7 cellular contexts compared by ENCODE assay signal in the genomic region with DNA sequence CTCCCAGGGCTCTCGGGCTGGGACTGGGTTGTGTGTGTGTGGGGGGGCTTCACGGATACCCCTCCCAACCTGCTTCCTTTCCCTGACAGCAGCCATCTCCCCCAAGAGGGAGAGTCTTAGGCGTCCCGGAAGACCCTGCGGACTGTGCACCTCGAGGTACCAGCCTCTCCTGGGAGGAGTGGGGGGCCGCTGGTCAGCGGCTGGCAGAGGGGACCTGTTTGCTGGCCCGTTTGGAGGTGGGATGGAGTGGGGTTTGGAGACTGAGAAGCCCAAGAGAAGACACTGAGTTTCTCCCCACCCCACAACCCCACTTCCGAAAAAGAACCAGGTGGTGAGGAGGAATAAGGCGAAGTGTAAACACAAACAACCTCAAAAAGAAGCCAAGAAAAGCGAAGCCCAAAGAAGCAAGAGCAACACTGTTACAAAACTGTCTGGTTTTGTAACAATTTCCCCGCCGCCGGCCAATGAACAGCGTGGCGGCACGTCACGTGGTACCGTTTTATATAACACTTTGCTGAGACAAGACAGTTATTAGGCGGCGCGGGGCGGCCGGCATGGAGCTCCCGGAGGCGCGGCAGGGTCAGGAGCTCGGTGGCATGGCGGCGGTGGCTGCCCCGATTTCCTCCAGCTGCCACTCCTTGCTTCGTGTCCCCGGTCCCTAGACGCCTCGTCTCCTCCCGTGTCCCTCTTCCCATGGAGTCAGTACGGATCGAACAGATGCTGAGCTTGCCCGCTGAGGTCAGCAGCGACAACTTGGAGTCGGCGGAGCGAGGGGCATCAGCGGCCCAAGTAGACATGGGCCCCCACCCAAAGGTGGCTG. TPM values are rescaled to one million over a fixed set of nuclear protein-coding genes. Genes with fewer than 3 reads are reported as not detected.
DNase-seq lines count a peak whose midpoint lies in the region; ATAC-seq, FAIRE-seq and TF ChIP-seq lines count a peak whose summit lies in the region.

LONRF3 (plus strand) TSS at position 531 of the 820 bp plus-strand sequence; CDS start at position 694, 163 bp downstream.

- H2AFZ ChIP-seq in OCI-LY1 (ENCODE audit: low read length), result no peak within 1 kb of the TSS

- H3K4me1 Mint-ChIP-seq in activated T-helper 2 cell treated with anti-CD3 and anti-CD28 coated beads, Interferon-gamma antibody, Interleukin-2, Interleukin-4, amounts not matched to agents 10 μg/mL and 5 μg/mL and 100 μg/mL, durations not matched to agents 14 hours and 24 hours and 36 hours (ENCODE audit: low read depth), result peaks cover 5% of the 10 kb centered on the region
- H3K4me1 Mint-ChIP-seq in natural killer cell treated with Interleukin-12 subunit alpha and Interleukin-12 subunit beta and Interleukin-15 and Interleukin-18, amount 100 ng/mL, for 72 hours (ENCODE audit: low read depth in 2 of 2), result peaks cover 15 to 16% of the 10 kb centered on the region in 2 donors
- peaks cover 13% of the 10 kb centered on the region for H3K4me1 Mint-ChIP-seq in stimulated activated naive CD8-positive, alpha-beta T cell treated with anti-CD3 and anti-CD28 coated beads, Interleukin-15, Interleukin-2, amounts not matched to agents 100 ng/mL and 50 ng/mL, for 24 hours (ENCODE audit: low read depth)

- no peaks in the 10 kb centered on the region for H3K36me3 Mint-ChIP-seq in activated T-helper 2 cell treated with anti-CD3 and anti-CD28 coated beads, Interferon-gamma antibody, Interleukin-2, Interleukin-4, amounts not matched to agents 10 μg/mL and 5 μg/mL and 100 μg/mL, durations not matched to agents 14 hours and 24 hours and 36 hours (ENCODE audit: low read depth)
- no peaks in the 10 kb centered on the region for H3K36me3 Mint-ChIP-seq in natural killer cell treated with Interleukin-12 subunit alpha and Interleukin-12 subunit beta and Interleukin-15 and Interleukin-18, amount 100 ng/mL, for 72 hours
- H3K36me3 Mint-ChIP-seq in stimulated activated naive CD8-positive, alpha-beta T cell treated with anti-CD3 and anti-CD28 coated beads, Interleukin-15, Interleukin-2, amounts not matched to agents 100 ng/mL and 50 ng/mL, for 24 hours (ENCODE audit: low read depth), result no peaks in the 10 kb centered on the region

- peak within 1 kb of the TSS; percentile 76 for H3K4me3 Mint-ChIP-seq in activated T-helper 2 cell treated with anti-CD3 and anti-CD28 coated beads, Interferon-gamma antibody, Interleukin-2, Interleukin-4, amounts not matched to agents 10 μg/mL and 5 μg/mL and 100 μg/mL, durations not matched to agents 14 hours and 24 hours and 36 hours (ENCODE audit: low read depth)
- peak within 1 kb of the TSS; percentile 99 for H3K4me3 Mint-ChIP-seq in natural killer cell treated with Interleukin-12 subunit alpha and Interleukin-12 subunit beta and Interleukin-15 and Interleukin-18, amount 100 ng/mL, for 72 hours
- H3K4me3 Mint-ChIP-seq in stimulated activated naive CD8-positive, alpha-beta T cell treated with anti-CD3 and anti-CD28 coated beads, Interleukin-15, Interleukin-2, amounts not matched to agents 100 ng/mL and 50 ng/mL, for 24 hours, result peak within 1 kb of the TSS; percentile 93

- no peaks in the 10 kb centered on the region for H4K20me1 ChIP-seq in OCI-LY1 (ENCODE audit: insufficient read depth, low read length)

- peak within 1 kb of the TSS; percentile 72 for H3K4me2 ChIP-seq in OCI-LY1 (ENCODE audit: low read length)

- ATAC-seq in natural killer cell treated with Interleukin-12 subunit alpha and Interleukin-12 subunit beta and Interleukin-15 and Interleukin-18, amount 100 ng/mL, for 72 hours, result peak; percentile 62 to 71

- H3K4me3 ChIP-seq in OCI-LY1 (ENCODE audit: low read depth, low read length, poor library complexity, severe bottlenecking), result peak within 1 kb of the TSS; percentile 77

- peaks cover 48% of the 10 kb centered on the region for H3K27me3 Mint-ChIP-seq in activated T-helper 2 cell treated with anti-CD3 and anti-CD28 coated beads, Interferon-gamma antibody, Interleukin-2, Interleukin-4, amounts not matched to agents 10 μg/mL and 5 μg/mL and 100 μg/mL, durations not matched to agents 14 hours and 24 hours and 36 hours (ENCODE audit: low read depth)
- H3K27me3 Mint-ChIP-seq in natural killer cell treated with Interleukin-12 subunit alpha and Interleukin-12 subunit beta and Interleukin-15 and Interleukin-18, amount 100 ng/mL, for 72 hours, result peaks cover 11 to 12% of the 10 kb centered on the region in 2 donors
- H3K27me3 Mint-ChIP-seq in stimulated activated naive CD8-positive, alpha-beta T cell treated with anti-CD3 and anti-CD28 coated beads, Interleukin-15, Interleukin-2, amounts not matched to agents 100 ng/mL and 50 ng/mL, for 24 hours, result peaks cover 17% of the 10 kb centered on the region

- peaks cover 4% of the 10 kb centered on the region; the same call in 1 of the 2 replicates for H3K36me3 ChIP-seq in OCI-LY1 (ENCODE audit: insufficient read depth, low read length)

- H3K9me2 ChIP-seq in OCI-LY1 (ENCODE audit: low read depth, low read length), result no peaks in the 10 kb centered on the region

- peaks cover 10% of the 10 kb centered on the region for H3K4me1 ChIP-seq in OCI-LY1 (ENCODE audit: insufficient read depth, low read length, severe bottlenecking)

- intact Hi-C loops in activated T-helper 2 cell treated with anti-CD3 and anti-CD28 coated beads, Interferon-gamma antibody, Interleukin-2, Interleukin-4, amounts not matched to agents 10 μg/mL and 5 μg/mL and 100 μg/mL, durations not matched to agents 14 hours and 24 hours and 36 hours (cut with micrococcal nuclease), result no loop called here

- peak within 1 kb of the TSS; percentile 83 for H3K9ac ChIP-seq in OCI-LY1 (ENCODE audit: low read length)

- H3K9me3 Mint-ChIP-seq in activated T-helper 2 cell treated with anti-CD3 and anti-CD28 coated beads, Interferon-gamma antibody, Interleukin-2, Interleukin-4, amounts not matched to agents 10 μg/mL and 5 μg/mL and 100 μg/mL, durations not matched to agents 14 hours and 24 hours and 36 hours, result no peaks in the 10 kb centered on the region
- no peaks in the 10 kb centered on the region for H3K9me3 Mint-ChIP-seq in natural killer cell treated with Interleukin-12 subunit alpha and Interleukin-12 subunit beta and Interleukin-15 and Interleukin-18, amount 100 ng/mL, for 72 hours
- no peaks in the 10 kb centered on the region for H3K9me3 Mint-ChIP-seq in stimulated activated naive CD8-positive, alpha-beta T cell treated with anti-CD3 and anti-CD28 coated beads, Interleukin-15, Interleukin-2, amounts not matched to agents 100 ng/mL and 50 ng/mL, for 24 hours

- H3K27ac Mint-ChIP-seq in activated T-helper 2 cell treated with anti-CD3 and anti-CD28 coated beads, Interferon-gamma antibody, Interleukin-2, Interleukin-4, amounts not matched to agents 10 μg/mL and 5 μg/mL and 100 μg/mL, durations not matched to agents 14 hours and 24 hours and 36 hours, result no peak within 1 kb of the TSS
- peak within 1 kb of the TSS; percentile 74 to 79 for H3K27ac Mint-ChIP-seq in natural killer cell treated with Interleukin-12 subunit alpha and Interleukin-12 subunit beta and Interleukin-15 and Interleukin-18, amount 100 ng/mL, for 72 hours
- H3K27ac Mint-ChIP-seq in stimulated activated naive CD8-positive, alpha-beta T cell treated with anti-CD3 and anti-CD28 coated beads, Interleukin-15, Interleukin-2, amounts not matched to agents 100 ng/mL and 50 ng/mL, for 24 hours, result peak within 1 kb of the TSS; percentile 99

- TF ChIP-seq CTCF in OCI-LY1 (IDR thresholded peaks at IDR 0.05; ENCODE audit: low read length), result no peak

- H3K27ac ChIP-seq in OCI-LY1 (ENCODE audit: low read depth, low read length, poor library complexity, severe bottlenecking), result peak within 1 kb of the TSS; percentile 64

- no peaks in the 10 kb centered on the region for H3K9me3 ChIP-seq in OCI-LY1 (ENCODE audit: low read length)

- DNase-seq in H4 (ENCODE audit: low spot score) (peak; percentile 19), fibroblast of peridontal ligament (ENCODE audit: extremely low read depth) (peak; percentile 14), HTR-8/SVneo (ENCODE audit: insufficient read length, low spot score) (no peak)
- peak; percentile 12 for DNase-seq in activated T-helper 2 cell treated with anti-CD3 and anti-CD28 coated beads, Interferon-gamma antibody, Interleukin-2, Interleukin-4, amounts not matched to agents 10 μg/mL and 5 μg/mL and 100 μg/mL, durations not matched to agents 14 hours and 24 hours and 36 hours (ENCODE audit: low spot score)
- DNase-seq in natural killer cell treated with Interleukin-12 subunit alpha and Interleukin-12 subunit beta and Interleukin-15 and Interleukin-18, amount 100 ng/mL, for 72 hours (ENCODE audit: low spot score), result peak; percentile 78

- no peaks in the 10 kb centered on the region for H3F3A ChIP-seq in OCI-LY1 (ENCODE audit: insufficient read depth, low read length)

- no peak for FAIRE-seq in HTR-8/SVneo (lab: Jason Lieb, UNC)

- no peaks in the 10 kb centered on the region for H3K79me2 ChIP-seq in OCI-LY1 (ENCODE audit: insufficient read depth, low read length)

- H3K27me3 ChIP-seq in OCI-LY1 (ENCODE audit: insufficient read depth, low read length), result no peaks in the 10 kb centered on the region

RNA-seq across cellular contexts. Expression of gene LONRF3, which starts in this region (rescaled TPM):
- total RNA-seq in H4 (2014; rRNA removed; shearing (Covaris generic)), result 1.8 and 2.7 TPM in 2 replicates
- 0.46 and 0.62 TPM in 2 replicates for total RNA-seq in activated T-helper 2 cell treated with anti-CD3 and anti-CD28 coated beads, Interferon-gamma antibody, Interleukin-2, Interleukin-4, amounts not matched to agents 10 μg/mL and 5 μg/mL and 100 μg/mL, durations not matched to agents 14 hours and 24 hours and 36 hours
- total RNA-seq in natural killer cell treated with Interleukin-12 subunit alpha and Interleukin-12 subunit beta and Interleukin-15 and Interleukin-18, amount 100 ng/mL, for 72 hours, result 1 to 10 TPM; 5.8 to 8.0 TPM

Comparison
In these comparisons a context has a peak if more than half of its experiments do, and no peak if none do; other contexts are left out.
1. Peak in DNase-seq in activated T-helper 2 cell treated with anti-CD3 and anti-CD28 coated beads, Interferon-gamma antibody, Interleukin-2, Interleukin-4, amounts not matched to agents 10 μg/mL and 5 μg/mL and 100 μg/mL, durations not matched to agents 14 hours and 24 hours and 36 hours; RNA of the gene not detected or under 1 TPM.